ENCODE assay signal across 12 cellular contexts in the genomic region with DNA sequence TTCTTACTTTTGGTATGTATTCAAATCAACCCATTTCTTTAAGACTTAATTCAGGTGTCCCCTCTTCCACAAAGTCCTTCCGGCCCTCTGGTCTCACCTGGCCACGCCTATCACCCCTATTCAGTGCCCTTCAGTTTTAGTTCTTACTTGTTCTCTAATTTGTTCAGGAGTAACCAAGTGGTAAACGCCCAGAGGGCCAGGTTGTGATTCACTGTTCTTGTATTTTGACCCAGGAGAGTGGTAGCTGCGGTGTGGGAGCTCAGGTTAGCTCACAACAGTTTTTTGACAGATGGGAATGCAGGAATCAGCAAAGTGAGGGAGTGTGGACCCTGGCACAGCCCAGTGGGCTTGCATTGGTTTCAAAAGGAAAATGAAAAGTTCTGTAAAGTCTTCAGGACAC.
DNase-seq lines count a peak whose midpoint lies in the region; ATAC-seq and TF ChIP-seq lines count a peak whose summit lies in the region.
"Had no signal": no experiment of that assay in that cellular context is flagged by ENCODE, and none has a peak within 500 bp of the region (broad histone marks: within the 10 kb centered on the region; RNA-seq: fewer than 3 reads in every experiment).

No MANE protein-coding gene starts in this region.

- H3K27ac Mint-ChIP-seq in activated CD4-positive, alpha-beta memory T cell treated with anti-CD3 and anti-CD28 coated beads, Interleukin-2, amount 10 ng/mL, durations not matched to agents 7 days and 5 days: peak overlapping the region; percentile 46
- H3K27ac Mint-ChIP-seq: mesothelial cell of epicardium had no signal

- H3K9me3 Mint-ChIP-seq in activated T-cell treated with anti-CD3 and anti-CD28 coated beads, Interleukin-2, amount 50 U/mL, for 4 hours: no peaks in the 10 kb centered on the region
- H3K9me3 Mint-ChIP-seq in activated CD4-positive, alpha-beta memory T cell treated with anti-CD3 and anti-CD28 coated beads, Interleukin-2, amount 10 ng/mL, durations not matched to agents 7 days and 5 days: no peaks in the 10 kb centered on the region

- H3K36me3 Mint-ChIP-seq in activated T-cell treated with anti-CD3 and anti-CD28 coated beads, Interleukin-2, amount 50 U/mL, for 4 hours (ENCODE audit: insufficient read depth): no peaks in the 10 kb centered on the region
- peaks cover 11% of the 10 kb centered on the region for H3K36me3 Mint-ChIP-seq in activated CD4-positive, alpha-beta memory T cell treated with anti-CD3 and anti-CD28 coated beads, Interleukin-2, amount 10 ng/mL, durations not matched to agents 7 days and 5 days (ENCODE audit: low read depth)
- H3K36me3 Mint-ChIP-seq: mesothelial cell of epicardium had no signal

- H3K27me3 Mint-ChIP-seq in activated T-cell treated with anti-CD3 and anti-CD28 coated beads, Interleukin-2, amount 50 U/mL, for 4 hours (ENCODE audit: low read depth): no peaks in the 10 kb centered on the region
- no peaks in the 10 kb centered on the region for H3K27me3 Mint-ChIP-seq in activated CD4-positive, alpha-beta memory T cell treated with anti-CD3 and anti-CD28 coated beads, Interleukin-2, amount 10 ng/mL, durations not matched to agents 7 days and 5 days

- DNase-seq in activated T-cell treated with anti-CD3 and anti-CD28 coated beads, Interleukin-2, amount 50 U/mL, for 4 hours: no peak
- no peak for DNase-seq in activated T-cell treated with anti-CD3 and anti-CD28 coated beads for 4 hours
- no peak for DNase-seq in activated CD4-positive, alpha-beta memory T cell treated with anti-CD3 and anti-CD28 coated beads, Interleukin-2, amount 10 ng/mL, durations not matched to agents 7 days and 5 days
- DNase-seq in upper lobe of left lung: peak in 1 of 2 donors; percentile 80
- no peak for DNase-seq in A172 (ENCODE audit: low spot score)
- no peak for DNase-seq in NCI-H1436 (lab: John Stamatoyannopoulos, UW)
- DNase-seq: cerebellar nuclear complex had no signal

- POLR2A ChIA-PET in activated CD4-positive, alpha-beta memory T cell treated with anti-CD3 and anti-CD28 coated beads, Interleukin-2, amount 10 ng/mL, durations not matched to agents 7 days and 5 days (lab: Charles Lee): interaction anchor here (0.8 to 6.4 kb wide), 26 partner anchors 8 to 296 kb away, joined by 3 to 59 read pairs (median 4); a partner anchor contains a TSS

- WGBS in upper lobe of left lung, 2 donors: 54% methylated on average over 4 of the region's 4 CpGs

- TF ChIP-seq CTCF in upper lobe of left lung (IDR thresholded peaks at IDR 0.05): no peak

- peak overlapping the region; percentile 9 for H3K4me3 Mint-ChIP-seq in activated T-cell treated with anti-CD3 and anti-CD28 coated beads, Interleukin-2, amount 50 U/mL, for 4 hours
- H3K4me3 Mint-ChIP-seq in activated CD4-positive, alpha-beta memory T cell treated with anti-CD3 and anti-CD28 coated beads, Interleukin-2, amount 10 ng/mL, durations not matched to agents 7 days and 5 days: no peak overlapping the region
- H3K4me3 Mint-ChIP-seq: mesothelial cell of epicardium had no signal

- H3K4me1 ChIP-seq in iPS-15b (ENCODE audit: control insufficient read depth, insufficient read depth, low read length) (peaks cover 7% of the 10 kb centered on the region), upper lobe of left lung (peaks cover 9 to 28% (median 25%) of the 10 kb centered on the region in 4 donors)

- no peak for TF ChIP-seq EP300 in upper lobe of left lung (IDR thresholded peaks at IDR 0.05)

- no peaks in the 10 kb centered on the region for H3K9me3 ChIP-seq in iPS-15b (ENCODE audit: control insufficient read depth, insufficient read depth, low read length)
- H3K9me3 ChIP-seq in upper lobe of left lung: no peaks in the 10 kb centered on the region
- H3K9me3 ChIP-seq: right atrium auricular region, vagina had no signal

- no peak for TF ChIP-seq POLR2A in upper lobe of left lung (IDR thresholded peaks at IDR 0.05)
- TF ChIP-seq POLR2A in GM18505 (IDR thresholded peaks at IDR 0.05; ENCODE audit: borderline replicate concordance, extremely low read depth, insufficient read depth, insufficient read length): no peak

- no peaks in the 10 kb centered on the region for H3K36me3 ChIP-seq in iPS-15b (ENCODE audit: control insufficient read depth, insufficient read depth, low read length)
- H3K36me3 ChIP-seq in upper lobe of left lung: no peaks in the 10 kb centered on the region
- H3K36me3 ChIP-seq: right atrium auricular region, vagina had no signal

- H3K9ac ChIP-seq in iPS-15b (ENCODE audit: low read depth, low read length): peak overlapping the region; percentile 17

- peaks cover 48% of the 10 kb centered on the region for H3K4me1 Mint-ChIP-seq in activated T-cell treated with anti-CD3 and anti-CD28 coated beads, Interleukin-2, amount 50 U/mL, for 4 hours (ENCODE audit: low read depth)
- peaks cover 48% of the 10 kb centered on the region for H3K4me1 Mint-ChIP-seq in activated CD4-positive, alpha-beta memory T cell treated with anti-CD3 and anti-CD28 coated beads, Interleukin-2, amount 10 ng/mL, durations not matched to agents 7 days and 5 days

- CTCF ChIA-PET in activated CD4-positive, alpha-beta memory T cell treated with anti-CD3 and anti-CD28 coated beads, Interleukin-2, amount 10 ng/mL, durations not matched to agents 7 days and 5 days (lab: Charles Lee): interaction anchor here (0.6 to 6.7 kb wide), 59 partner anchors 9 to 438 kb away, joined by 3 to 153 read pairs (median 5); a partner anchor contains a TSS

- no peak overlapping the region for H3K4me3 ChIP-seq in iPS-15b (ENCODE audit: low read depth, low read length)
- no peak overlapping the region for H3K4me3 ChIP-seq in upper lobe of left lung
- H3K4me3 ChIP-seq: right atrium auricular region, vagina had no signal

- peak overlapping the region; percentile 65 to 83 (median 78) for H3K27ac ChIP-seq in upper lobe of left lung
- H3K27ac ChIP-seq: right atrium auricular region, vagina had no signal

- no peak for ATAC-seq in activated T-cell treated with anti-CD3 and anti-CD28 coated beads, Interleukin-2, amount 50 U/mL, for 4 hours
- ATAC-seq in upper lobe of left lung (ENCODE audit: low FRiP score in 2 of 2): peak; percentile 44 to 79
- ATAC-seq in GM18505 (IDR thresholded peaks at IDR 0.05; ENCODE audit: unreplicated experiment): no peak

- H3K27me3 ChIP-seq in iPS-15b (ENCODE audit: control insufficient read depth, insufficient read depth, low read length) (no peaks in the 10 kb centered on the region), upper lobe of left lung (no peaks in the 10 kb centered on the region)
- H3K27me3 ChIP-seq: right atrium auricular region, vagina had no signal

Comparison
In these comparisons a context has a peak if more than half of its experiments do, and no peak if none do; other contexts are left out.
1. ATAC-seq: peak in upper lobe of left lung (2 of 2); none in activated T-cell treated with anti-CD3 and anti-CD28 coated beads, Interleukin-2, amount 50 U/mL, for 4 hours (0 of 2) and GM18505 (single experiment).